Comparison of ENCODE assay signal across 12 cellular contexts in genomic region chr17:6496116-6496481, GRCh38. TPM values are rescaled to one million over a fixed set of nuclear protein-coding genes. Genes with fewer than 3 reads are reported as not detected.
DNase-seq lines count a peak whose midpoint lies in the region; ATAC-seq lines count a peak whose summit lies in the region.
"Had no signal": no experiment of that assay in that cellular context is flagged by ENCODE, and none has a peak within 500 bp of the region (broad histone marks: within the 10 kb centered on the region; RNA-seq: fewer than 3 reads in every experiment).

No MANE protein-coding gene starts in this region.

- no peak overlapping the region for H3K27ac ChIP-seq in iPS-18a (ENCODE audit: low read length)
- no peak overlapping the region for H3K27ac ChIP-seq in aorta (ENCODE audit: low read depth in 1 of 2, low read length in 2 of 2)

- DNase-seq in stimulated activated CD4-positive, alpha-beta T cell treated with anti-CD3 and anti-CD28 coated beads, Interleukin-4, amount 100 ng/mL, for 24 hours: peak; percentile 8
- no peak for DNase-seq in stimulated activated CD4-positive, alpha-beta T cell treated with anti-CD3 and anti-CD28 coated beads, Interleukin-1b, Interleukin-23, amount 100 ng/mL, for 48 hours
- peak in 2 of 34 experiments; percentile 12 to 20 for DNase-seq in T-cell
- DNase-seq in aorta: peak in 1 of 2 donors; percentile 39
- DNase-seq in T1000 (lab: John Stamatoyannopoulos, UW): no peak
- no peak for DNase-seq in COLO829 (ENCODE audit: low spot score)
- DNase-seq in NCI-H1092 treated with DMSO at 0.1 percent for 48 hours (lab: John Stamatoyannopoulos, UW): no peak
- DNase-seq: DMS79 treated with DMSO at 0.1 percent for 48 hours, NCI-H1105, trophoblast cell had no signal

- H3K36me3 Mint-ChIP-seq in T-cell: no peaks in the 10 kb centered on the region

- H3K27me3 ChIP-seq in iPS-18a (ENCODE audit: control insufficient read depth, insufficient read depth, low read length) (peaks cover 12% of the 10 kb centered on the region), aorta (ENCODE audit: control insufficient read depth in 1 of 2, insufficient read depth in 2 of 2, low read length in 1 of 2) (no peaks in the 10 kb centered on the region)
- H3K27me3 ChIP-seq: esophagus muscularis mucosa had no signal

- H3K4me3 ChIP-seq in iPS-18a (ENCODE audit: low read length) (peak overlapping the region; percentile 40), aorta (ENCODE audit: low read length in 2 of 2) (no peak overlapping the region)
- H3K4me3 ChIP-seq: esophagus muscularis mucosa had no signal

- no peaks in the 10 kb centered on the region for H3K9me3 ChIP-seq in iPS-18a (ENCODE audit: control insufficient read depth, low read depth, low read length)
- H3K9me3 ChIP-seq in aorta (ENCODE audit: control insufficient read depth, low read length): no peaks in the 10 kb centered on the region
- H3K9me3 ChIP-seq: esophagus muscularis mucosa had no signal

- no peaks in the 10 kb centered on the region for H3K36me3 ChIP-seq in iPS-18a (ENCODE audit: control insufficient read depth, low read depth, low read length)
- H3K36me3 ChIP-seq in aorta (ENCODE audit: control insufficient read depth in 1 of 2, insufficient read depth in 2 of 2, low read length in 1 of 2): no peaks in the 10 kb centered on the region

- CTCF ChIA-PET in T-cell (lab: Charles Lee): no interaction called here

- intact Hi-C loops in aorta (cut with DNase I): no loop called here

- H3K4me1 ChIP-seq in iPS-18a (ENCODE audit: control insufficient read depth, low read depth, low read length) (peaks cover 31% of the 10 kb centered on the region), aorta (ENCODE audit: control insufficient read depth in 1 of 2, insufficient read depth in 2 of 2, low read length in 2 of 2) (no peaks in the 10 kb centered on the region)

- H3K9ac ChIP-seq in iPS-18a (ENCODE audit: low read length): peak overlapping the region; percentile 37

- H3K9me3 Mint-ChIP-seq in T-cell: no peaks in the 10 kb centered on the region

- peaks cover 0 to 3% of the 10 kb centered on the region in 2 donors for H3K27me3 Mint-ChIP-seq in T-cell

- 25 to 33% methylated on average over 8 of the region's 8 CpGs for WGBS in aorta, 2 donors

- H3K4me3 Mint-ChIP-seq in T-cell: peak overlapping the region in 2 of 3 donors; percentile 34 to 70

- peaks cover 18 to 22% (median 20%) of the 10 kb centered on the region in 3 donors for H3K4me1 Mint-ChIP-seq in T-cell

- POLR2A ChIA-PET in T-cell (lab: Charles Lee): no interaction called here

- ATAC-seq in T-cell (replicated peaks in 1 of 4) (peak; percentile 48 to 76 (median 62)), aorta (ENCODE audit: low FRiP score) (peak; percentile 33)

- H3K27ac Mint-ChIP-seq in T-cell: no peak overlapping the region

RNA-seq across cellular contexts. Expression of gene PIMREG, which starts 51.8 kb away (rescaled TPM):
- under 1 TPM in 3 of 5 donors, not detected in 2; 0.23 to 0.79 (median 0.43) TPM for total RNA-seq in T-cell
- under 1 TPM in 1 of 2 donors, not detected in 1; 0.84 TPM for total RNA-seq in aorta
- polyA plus RNA-seq in aorta: under 1 TPM in 1 of 2 donors, not detected in 1; 0.50 TPM
